11 cellular contexts compared by ENCODE assay signal in genomic region chr4:147825451-147826287, GRCh38.
DNase-seq lines count a peak whose midpoint lies in the region; ATAC-seq, FAIRE-seq and TF ChIP-seq lines count a peak whose summit lies in the region.
"Had no signal": no experiment of that assay in that cellular context is flagged by ENCODE, and none has a peak within 500 bp of the region (broad histone marks: within the 10 kb centered on the region; RNA-seq: fewer than 3 reads in every experiment).

No MANE protein-coding gene starts in this region.

- no peaks in the 10 kb centered on the region for H3K27me3 ChIP-seq in bronchial epithelial cell (ENCODE audit: control insufficient read depth, insufficient read depth, low read length)
- H3K27me3 ChIP-seq in HepG2 (ENCODE audit: control insufficient read depth in 1 of 2, insufficient read depth in 2 of 2, low read length in 2 of 2): no peaks in the 10 kb centered on the region
- H3K27me3 ChIP-seq in thyroid gland: no peaks in the 10 kb centered on the region

- H2AFZ ChIP-seq in HepG2 (ENCODE audit: low read length): no peak overlapping the region

- peaks cover 54% of the 10 kb centered on the region for H3K4me1 Mint-ChIP-seq in mesothelial cell of epicardium

- 80% methylated on average over 8 of the region's 8 CpGs for WGBS in HepG2 (ENCODE audit: low lambda C conversion rate)
- 80 to 81% methylated on average over 8 of the region's 8 CpGs for WGBS in thyroid gland, 2 donors

- H3K79me2 ChIP-seq in HepG2 (ENCODE audit: insufficient read depth, low read length): no peaks in the 10 kb centered on the region

- ATAC-seq in HepG2 (no peak), HG03432 (IDR thresholded peaks at IDR 0.05; ENCODE audit: unreplicated experiment) (no peak), left lobe of liver (no peak)
- ATAC-seq: A549 had no signal

- BruUV-seq in HepG2 (replicated peaks; lab: Mats Ljungman, UMichigan): no TSS peak

- no peaks in the 10 kb centered on the region for H3K9me3 ChIP-seq in HepG2 (ENCODE audit: low read length)
- no peaks in the 10 kb centered on the region for H3K9me3 ChIP-seq in thyroid gland
- H3K9me3 ChIP-seq: A549 had no signal

- DNase-seq in NCI-H446 treated with DMSO at 0.1 percent for 48 hours (lab: John Stamatoyannopoulos, UW): peak; percentile 52
- no peak for DNase-seq in NCI-H446 (lab: John Stamatoyannopoulos, UW)
- peak; percentile 39 for DNase-seq in bronchial epithelial cell (ENCODE audit: low read depth)
- DNase-seq in HepG2 (ENCODE audit: low spot score): no peak
- peak; percentile 36 to 39 for DNase-seq in thyroid gland
- DNase-seq in mesothelial cell of epicardium (ENCODE audit: low spot score in 2 of 2, unreplicated experiment in 2 of 2): no peak
- DNase-seq in left lobe of liver (ENCODE audit: low spot score): no peak

- H3K9me3 Mint-ChIP-seq in mesothelial cell of epicardium: no peaks in the 10 kb centered on the region

- POLR2A ChIA-PET in HepG2 (lab: Yijun Ruan, JAX): no interaction called here

- no peaks in the 10 kb centered on the region for H3K36me3 ChIP-seq in bronchial epithelial cell (ENCODE audit: control insufficient read depth, insufficient read depth, low read length)
- H3K36me3 ChIP-seq in HepG2 (replicated peaks in 1 of 2; ENCODE audit: control insufficient read depth in 1 of 2, insufficient read depth in 2 of 2, low read length in 2 of 2): no peaks in the 10 kb centered on the region
- no peaks in the 10 kb centered on the region for H3K36me3 ChIP-seq in thyroid gland

- intact Hi-C loops in HepG2 (cut with micrococcal nuclease; ENCODE audit: unreplicated experiment) (no loop called here), thyroid gland (cut with DNase I) (no loop called here)

- no peak overlapping the region for H3K9ac ChIP-seq in HepG2 (ENCODE audit: insufficient read depth, low read depth, low read length)

- in situ Hi-C loops in HepG2 (cut with HindIII; ENCODE audit: extremely low pct_ligation_motif_present, low pct_unique_long_range_greater_than_20kb): no loop called here

- no peak for TF ChIP-seq POLR2A in HepG2 (IDR thresholded peaks at IDR 0.05; ENCODE audit: insufficient read depth in 1 of 2, low read depth in 2 of 2, low read length in 2 of 2)
- no peak for TF ChIP-seq POLR2A in thyroid gland (IDR thresholded peaks at IDR 0.05)

- TF ChIP-seq RAD21 in HepG2 (CRISPR knock-in tag; IDR thresholded peaks at IDR 0.05): no peak

- no peaks in the 10 kb centered on the region for H3K4me1 ChIP-seq in HepG2 (ENCODE audit: insufficient read depth, low read length)
- H3K4me1 ChIP-seq in thyroid gland: peaks cover 29 to 53% of the 10 kb centered on the region in 2 donors

- H3K27ac ChIP-seq in HepG2 (ENCODE audit: extremely low read length, insufficient read depth, low read length) (no peak overlapping the region), thyroid gland (no peak overlapping the region)
- H3K27ac ChIP-seq: A549 had no signal

- H3K4me2 ChIP-seq in HepG2 (ENCODE audit: low read depth, low read length): no peak overlapping the region
- H3K4me2 ChIP-seq: A549 had no signal

- no peak overlapping the region for H3K27ac Mint-ChIP-seq in mesothelial cell of epicardium
- H3K27ac Mint-ChIP-seq: type B pancreatic cell had no signal

- H3K4me3 ChIP-seq in bronchial epithelial cell (ENCODE audit: low read depth, low read length): no peak overlapping the region
- H3K4me3 ChIP-seq in HepG2 (replicated peaks in 1 of 3; ENCODE audit: insufficient read depth in 1 of 3, low read depth in 2 of 3, low read length in 3 of 3): no peak overlapping the region
- H3K4me3 ChIP-seq in thyroid gland (replicated peaks in 1 of 3): no peak overlapping the region
- H3K4me3 ChIP-seq: A549 had no signal

- peaks cover 9% of the 10 kb centered on the region for H3K36me3 Mint-ChIP-seq in mesothelial cell of epicardium

- CTCF ChIA-PET in HepG2 (lab: Yijun Ruan, JAX; ENCODE audit: low intra/inter-chr PET ratio, low total read pairs): no interaction called here

- no peak overlapping the region for H3K4me3 Mint-ChIP-seq in mesothelial cell of epicardium
- H3K4me3 Mint-ChIP-seq: type B pancreatic cell had no signal

- no peak for FAIRE-seq in bronchial epithelial cell (lab: Jason Lieb, UNC)
- FAIRE-seq in HepG2 (lab: Jason Lieb, UNC): no peak
- FAIRE-seq: A549, G401.6 had no signal

- H3K27me3 Mint-ChIP-seq in mesothelial cell of epicardium (ENCODE audit: low read depth): no peaks in the 10 kb centered on the region
- H3K27me3 Mint-ChIP-seq: type B pancreatic cell had no signal

- TF ChIP-seq CTCF in bronchial epithelial cell (IDR thresholded peaks at IDR 0.05; ENCODE audit: insufficient read depth, low read length, severe bottlenecking) (no peak), HepG2 (CRISPR knock-in tag; IDR thresholded peaks at IDR 0.05) (no peak), thyroid gland (IDR thresholded peaks at IDR 0.05) (no peak), mesothelial cell of epicardium (IDR thresholded peaks at IDR 0.05; ENCODE audit: unreplicated experiment) (no peak)

- no peaks in the 10 kb centered on the region for H4K20me1 ChIP-seq in HepG2 (ENCODE audit: insufficient read depth, low read length)

- no peak for TF ChIP-seq EP300 in HepG2 (IDR thresholded peaks at IDR 0.05; ENCODE audit: low read depth in 2 of 2, low read length in 2 of 2)
- no peak for TF ChIP-seq EP300 in HepG2 (CRISPR knock-in tag; IDR thresholded peaks at IDR 0.05; ENCODE audit: borderline replicate concordance)

TF ChIP-seq in HepG2, 621 proteins besides CTCF, POLR2A, EP300 and RAD21:
- peak; percentile 51 for TF ChIP-seq ATF7 (IDR thresholded peaks at IDR 0.05)
- TF ChIP-seq ATF7 (CRISPR knock-in tag; IDR thresholded peaks at IDR 0.05): no peak
- TF ChIP-seq HNF4G (IDR thresholded peaks at IDR 0.05; ENCODE audit: borderline replicate concordance, low read depth, low read length): no peak
- no peak for TF ChIP-seq HNF4G (CRISPR knock-in tag; IDR thresholded peaks at IDR 0.05; ENCODE audit: borderline replicate concordance, low read depth)

Comparison
In these comparisons a context has a peak if more than half of its experiments do, and no peak if none do; other contexts are left out.
1. DNase-seq: peak in NCI-H446 treated with DMSO at 0.1 percent for 48 hours (single experiment), bronchial epithelial cell (single experiment) and thyroid gland (2 of 2); none in NCI-H446 (0 of 2), HepG2 (single experiment), mesothelial cell of epicardium (0 of 2) and left lobe of liver (single experiment).